Comparison of ENCODE assay signal across 9 cellular contexts in the genomic region with DNA sequence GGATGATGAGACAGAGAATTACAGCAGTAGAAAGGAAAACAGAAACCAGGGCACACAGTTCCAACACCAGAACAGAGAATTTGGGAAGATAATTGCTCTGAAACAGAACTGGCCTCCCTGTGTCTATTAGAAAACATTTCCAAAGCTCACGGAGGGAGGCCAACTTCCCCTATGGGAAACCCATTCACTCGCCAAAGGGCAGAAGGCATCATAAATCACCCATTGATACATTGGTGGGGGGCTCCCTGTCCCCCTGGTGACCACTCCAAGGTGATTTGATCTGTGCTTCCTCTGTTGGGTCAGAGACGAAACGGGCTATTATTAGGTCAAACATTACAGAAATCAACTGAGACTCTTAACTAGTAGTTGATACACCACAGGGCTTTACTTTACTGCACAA. TPM values are rescaled to one million over a fixed set of nuclear protein-coding genes. Genes with fewer than 3 reads are reported as not detected.
A peak's percentile ranks its signal among the peaks of the same experiment; 100 is the strongest.
DNase-seq lines count a peak whose midpoint lies in the region; ATAC-seq and TF ChIP-seq lines count a peak whose summit lies in the region.
"Had no signal": no experiment of that assay in that cellular context is flagged by ENCODE, and none has a peak within 500 bp of the region (broad histone marks: within the 10 kb centered on the region; RNA-seq: fewer than 3 reads in every experiment).

No MANE protein-coding gene starts in this region.

- H3K9me3 ChIP-seq in endodermal cell (ENCODE audit: control insufficient read depth, low read length): no peaks in the 10 kb centered on the region

- BruUV-seq in Calu3 (replicated peaks; lab: Mats Ljungman, UMichigan): no TSS peak

- peak overlapping the region; percentile 90 for H3K4me3 ChIP-seq in endodermal cell (ENCODE audit: low read length)

- H3K36me3 ChIP-seq in endodermal cell (ENCODE audit: control insufficient read depth, insufficient read depth, low read length): no peaks in the 10 kb centered on the region

- H3K9me3 Mint-ChIP-seq in Calu3 (ENCODE audit: low read depth, unreplicated experiment): no peaks in the 10 kb centered on the region
- H3K9me3 Mint-ChIP-seq in endodermal cell: no peaks in the 10 kb centered on the region
- H3K9me3 Mint-ChIP-seq in osteocyte (ENCODE audit: unreplicated experiment): no peaks in the 10 kb centered on the region

- H3K9ac ChIP-seq in endodermal cell (ENCODE audit: extremely low read depth, low read length, poor library complexity, severe bottlenecking): no peak overlapping the region

- TF ChIP-seq CTCF in Calu3 (IDR thresholded peaks at IDR 0.05; ENCODE audit: unreplicated experiment) (no peak), RWPE1 (conservative IDR thresholded peaks at IDR 0.05; ENCODE audit: low read depth) (no peak), endodermal cell (conservative IDR thresholded peaks at IDR 0.05) (no peak), osteocyte (IDR thresholded peaks at IDR 0.05) (no peak)

- H3K27ac Mint-ChIP-seq in Calu3 (ENCODE audit: unreplicated experiment): no peak overlapping the region
- no peak overlapping the region for H3K27ac Mint-ChIP-seq in endodermal cell
- peak overlapping the region; percentile 3 for H3K27ac Mint-ChIP-seq in osteocyte (ENCODE audit: unreplicated experiment)

- peaks cover 4% of the 10 kb centered on the region for H3K27me3 ChIP-seq in endodermal cell (ENCODE audit: control insufficient read depth, insufficient read depth, low read length, poor library complexity, severe bottlenecking)

- POLR2A ChIA-PET in RWPE1 (lab: Yijun Ruan, JAX; ENCODE audit: low non-redundant PET): no interaction called here

- no peak for ATAC-seq in HG02938 (IDR thresholded peaks at IDR 0.05; ENCODE audit: unreplicated experiment)

- H3K27ac ChIP-seq in RWPE1: peak overlapping the region; percentile 42; the same call in 1 of the 2 replicates
- peak overlapping the region; percentile 30 for H3K27ac ChIP-seq in endodermal cell (ENCODE audit: low read depth, low read length)
- H3K27ac ChIP-seq: HL-60 had no signal

- DNase-seq in Calu3: no peak
- no peak for DNase-seq in RWPE1 (ENCODE audit: low spot score)
- DNase-seq in endodermal cell: no peak
- no peak for DNase-seq in osteocyte (ENCODE audit: extremely low spot score, unreplicated experiment)
- DNase-seq in KG1 (lab: John Stamatoyannopoulos, UW): no peak
- DNase-seq in NCI-H510A (lab: John Stamatoyannopoulos, UW): no peak
- DNase-seq in NCI-H2107 (lab: John Stamatoyannopoulos, UW): no peak

- intact Hi-C loops in Calu3 (cut with micrococcal nuclease; ENCODE audit: unreplicated experiment): loop anchor here (5.0 kb wide), 1 partner anchor 71 kb away; no protein-coding TSS in a partner anchor

- H3K36me3 Mint-ChIP-seq in Calu3 (ENCODE audit: insufficient read depth, unreplicated experiment): peaks cover 52% of the 10 kb centered on the region
- H3K36me3 Mint-ChIP-seq in endodermal cell (ENCODE audit: low read depth): no peaks in the 10 kb centered on the region
- peaks cover 12% of the 10 kb centered on the region for H3K36me3 Mint-ChIP-seq in osteocyte (ENCODE audit: unreplicated experiment)

- CTCF ChIA-PET in Calu3 (lab: Charles Lee): interaction anchor here (0.6 kb wide), 1 partner anchor 188 kb away, joined by 7 read pairs; no protein-coding TSS in a partner anchor
- CTCF ChIA-PET in RWPE1 (lab: Yijun Ruan, JAX): interaction anchor here (0.6 to 1.0 kb wide), 2 partner anchors 358 to 519 kb away, joined by 3 to 4 read pairs; no protein-coding TSS in a partner anchor

- 49 to 82% methylated on average over 3 to 4 of the region's 4 CpGs for WGBS in endodermal cell (ENCODE audit: insufficient coverage in 1 of 2, insufficient read length in 1 of 2), 2 experiments

- H3K4me1 ChIP-seq in endodermal cell (ENCODE audit: control insufficient read depth, insufficient read depth, low read length): no peaks in the 10 kb centered on the region

- H3K4me1 Mint-ChIP-seq in Calu3 (ENCODE audit: low read depth, unreplicated experiment) (peaks cover 18% of the 10 kb centered on the region), endodermal cell (peaks cover 20% of the 10 kb centered on the region), osteocyte (ENCODE audit: unreplicated experiment) (peaks cover 44% of the 10 kb centered on the region)

- no peaks in the 10 kb centered on the region for H3K27me3 Mint-ChIP-seq in Calu3 (ENCODE audit: unreplicated experiment)
- H3K27me3 Mint-ChIP-seq in endodermal cell (ENCODE audit: insufficient read depth): peaks cover 17% of the 10 kb centered on the region
- H3K27me3 Mint-ChIP-seq in osteocyte (ENCODE audit: unreplicated experiment): no peaks in the 10 kb centered on the region

- H3K4me3 Mint-ChIP-seq in Calu3 (ENCODE audit: low read depth, unreplicated experiment) (peak overlapping the region; percentile 85), endodermal cell (no peak overlapping the region), osteocyte (ENCODE audit: unreplicated experiment) (peak overlapping the region; percentile 91)

RNA-seq across cellular contexts. Expression of gene ARL4C, which starts 3.8 kb away (rescaled TPM):
- total RNA-seq in Calu3 (2022) (15.6 and 21.0 TPM in 2 replicates), endodermal cell (10 to 100 TPM in 1 of 2 donors, 1 to 10 TPM in 1; 9.3 to 21.7 TPM), osteocyte (35.1 and 37.1 TPM in 2 replicates)
- 74.9 TPM for polyA plus RNA-seq in endodermal cell (2013, experiment 1 of 2)
- polyA plus RNA-seq in endodermal cell (2013, experiment 2 of 2): 65.4 TPM
